Comparison of ENCODE assay signal across 1 cellular context in genomic region chr4:54167508-54167907, GRCh38.
TF ChIP-seq lines count a peak whose summit lies in the region.

No MANE protein-coding gene starts in this region.

TF ChIP-seq in IMR-90, 13 proteins besides CTCF, POLR2A, EP300 and RAD21 (continued from another document):
- TF ChIP-seq MXI1 (IDR thresholded peaks at IDR 0.05; ENCODE audit: borderline replicate concordance, low read depth, low read length) (no peak), BHLHE40 (IDR thresholded peaks at IDR 0.05; ENCODE audit: low read depth, low read length) (no peak), CEBPB (IDR thresholded peaks at IDR 0.05; ENCODE audit: low read depth, low read length) (no peak), SMC3 (IDR thresholded peaks at IDR 0.05; ENCODE audit: low read depth, low read length) (no peak), FOS (IDR thresholded peaks at IDR 0.05; ENCODE audit: low read depth, low read length) (no peak), RFX5 (IDR thresholded peaks at IDR 0.05; ENCODE audit: low read depth, low read length) (no peak), NFE2L2 (IDR thresholded peaks at IDR 0.05; ENCODE audit: low read depth, low read length) (no peak), MAFK (IDR thresholded peaks at IDR 0.05; ENCODE audit: low read depth, low read length) (no peak), ELK1 (IDR thresholded peaks at IDR 0.05; ENCODE audit: borderline replicate concordance, low read depth, low read length) (no peak), CHD1 (IDR thresholded peaks at IDR 0.05; ENCODE audit: low read depth, low read length) (no peak)
- TF ChIP-seq, protein P1, sequence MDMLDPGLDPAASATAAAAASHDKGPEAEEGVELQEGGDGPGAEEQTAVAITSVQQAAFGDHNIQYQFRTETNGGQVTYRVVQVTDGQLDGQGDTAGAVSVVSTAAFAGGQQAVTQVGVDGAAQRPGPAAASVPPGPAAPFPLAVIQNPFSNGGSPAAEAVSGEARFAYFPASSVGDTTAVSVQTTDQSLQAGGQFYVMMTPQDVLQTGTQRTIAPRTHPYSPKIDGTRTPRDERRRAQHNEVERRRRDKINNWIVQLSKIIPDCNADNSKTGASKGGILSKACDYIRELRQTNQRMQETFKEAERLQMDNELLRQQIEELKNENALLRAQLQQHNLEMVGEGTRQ (IDR thresholded peaks at IDR 0.05; ENCODE audit: low read depth, low read length): no peak
TF ChIP-seq in IMR-90: peak in this region for 0.
